1 cellular context compared by ENCODE assay signal in the genomic region with DNA sequence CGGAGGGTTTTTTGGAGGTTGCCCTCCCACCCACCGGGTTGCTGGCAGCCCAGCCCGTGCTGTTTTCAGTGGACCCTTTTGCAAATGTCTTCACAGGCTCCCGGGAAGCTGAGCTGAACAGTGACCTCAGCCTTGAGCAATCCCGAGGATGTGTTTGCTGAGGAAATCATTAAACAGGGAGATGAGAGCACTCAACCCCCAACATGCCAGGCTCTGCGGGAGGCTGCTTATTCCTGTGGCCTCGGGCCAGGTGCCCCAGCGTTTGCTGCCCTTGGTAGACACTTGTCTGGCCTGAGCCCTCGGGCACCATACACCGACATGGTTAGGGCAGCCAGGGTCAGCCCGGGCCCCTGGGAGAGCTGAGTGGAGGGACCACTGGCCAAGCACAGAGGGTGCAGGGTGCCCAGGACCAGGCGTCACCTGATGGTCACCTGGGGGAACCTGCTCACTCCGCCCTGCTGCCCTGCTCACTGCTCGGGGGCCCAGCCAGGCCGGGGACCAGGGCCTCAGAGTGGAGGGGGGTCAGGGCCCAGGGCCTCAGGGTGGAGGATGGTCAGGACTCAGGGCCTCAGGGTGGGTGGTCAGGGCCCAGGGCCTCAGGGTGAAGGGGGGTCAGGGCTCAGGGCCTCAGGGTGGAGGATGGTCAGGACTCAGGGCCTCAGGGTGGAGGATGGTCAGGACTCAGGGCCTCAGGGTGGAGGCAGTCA.
TF ChIP-seq lines count a peak whose summit lies in the region.

No MANE protein-coding gene starts in this region.

TF ChIP-seq in HepG2, 621 proteins besides CTCF, POLR2A, EP300 and RAD21 (continued from another document and continues in another):
- TF ChIP-seq, protein P1, sequence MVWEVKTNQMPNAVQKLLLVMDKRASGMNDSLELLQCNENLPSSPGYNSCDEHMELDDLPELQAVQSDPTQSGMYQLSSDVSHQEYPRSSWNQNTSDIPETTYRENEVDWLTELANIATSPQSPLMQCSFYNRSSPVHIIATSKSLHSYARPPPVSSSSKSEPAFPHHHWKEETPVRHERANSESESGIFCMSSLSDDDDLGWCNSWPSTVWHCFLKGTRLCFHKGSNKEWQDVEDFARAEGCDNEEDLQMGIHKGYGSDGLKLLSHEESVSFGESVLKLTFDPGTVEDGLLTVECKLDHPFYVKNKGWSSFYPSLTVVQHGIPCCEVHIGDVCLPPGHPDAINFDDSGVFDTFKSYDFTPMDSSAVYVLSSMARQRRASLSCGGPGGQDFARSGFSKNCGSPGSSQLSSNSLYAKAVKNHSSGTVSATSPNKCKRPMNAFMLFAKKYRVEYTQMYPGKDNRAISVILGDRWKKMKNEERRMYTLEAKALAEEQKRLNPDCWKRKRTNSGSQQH (CRISPR knock-in tag; IDR thresholded peaks at IDR 0.05; ENCODE audit: low read depth), result no peak
- TF ChIP-seq, protein P2, sequence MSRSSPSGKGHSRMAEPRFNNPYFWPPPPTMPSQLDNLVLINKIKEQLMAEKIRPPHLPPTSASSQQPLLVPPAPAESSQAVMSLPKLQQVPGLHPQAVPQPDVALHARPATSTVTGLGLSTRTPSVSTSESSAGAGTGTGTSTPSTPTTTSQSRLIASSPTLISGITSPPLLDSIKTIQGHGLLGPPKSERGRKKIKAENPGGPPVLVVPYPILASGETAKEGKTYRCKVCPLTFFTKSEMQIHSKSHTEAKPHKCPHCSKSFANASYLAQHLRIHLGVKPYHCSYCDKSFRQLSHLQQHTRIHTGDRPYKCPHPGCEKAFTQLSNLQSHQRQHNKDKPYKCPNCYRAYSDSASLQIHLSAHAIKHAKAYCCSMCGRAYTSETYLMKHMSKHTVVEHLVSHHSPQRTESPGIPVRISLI (CRISPR knock-in tag; IDR thresholded peaks at IDR 0.05; ENCODE audit: borderline replicate concordance), result no peak
- no peak for TF ChIP-seq NFKB2 (CRISPR knock-in tag; IDR thresholded peaks at IDR 0.05; ENCODE audit: borderline replicate concordance)
- TF ChIP-seq ZEB1 (IDR thresholded peaks at IDR 0.05; ENCODE audit: insufficient replicate concordance, low read depth), result peak; percentile 60
- TF ChIP-seq ZNF274 (CRISPR knock-in tag; IDR thresholded peaks at IDR 0.05), result no peak
- peak; percentile 91 for TF ChIP-seq CEBPB (IDR thresholded peaks at IDR 0.05; ENCODE audit: borderline replicate concordance, low read depth, low read length)
- no peak for TF ChIP-seq MAFG (CRISPR knock-in tag; IDR thresholded peaks at IDR 0.05)
- TF ChIP-seq, protein P3, sequence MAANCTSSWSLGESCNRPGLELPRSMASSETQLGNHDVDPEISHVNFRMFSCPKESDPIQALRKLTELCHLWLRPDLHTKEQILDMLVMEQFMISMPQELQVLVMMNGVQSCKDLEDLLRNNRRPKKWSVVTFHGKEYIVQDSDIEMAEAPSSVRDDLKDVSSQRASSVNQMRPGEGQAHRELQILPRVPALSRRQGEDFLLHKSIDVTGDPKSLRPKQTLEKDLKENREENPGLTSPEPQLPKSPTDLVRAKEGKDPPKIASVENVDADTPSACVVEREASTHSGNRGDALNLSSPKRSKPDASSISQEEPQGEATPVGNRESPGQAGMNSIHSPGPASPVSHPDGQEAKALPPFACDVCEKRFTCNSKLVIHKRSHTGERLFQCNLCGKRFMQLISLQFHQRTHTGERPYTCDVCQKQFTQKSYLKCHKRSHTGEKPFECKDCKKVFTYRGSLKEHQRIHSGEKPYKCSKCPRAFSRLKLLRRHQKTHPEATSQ (CRISPR knock-in tag; IDR thresholded peaks at IDR 0.05; ENCODE audit: borderline replicate concordance), result no peak
- TF ChIP-seq ZNF326 (CRISPR knock-in tag; IDR thresholded peaks at IDR 0.05; ENCODE audit: borderline replicate concordance), result no peak
- no peak for TF ChIP-seq SOX6 (IDR thresholded peaks at IDR 0.05)
- TF ChIP-seq SOX6 (CRISPR knock-in tag; IDR thresholded peaks at IDR 0.05), result peak; percentile 40; the same call in 1 of the 2 replicates
- no peak; a peak in 1 of 4 replicates for TF ChIP-seq KLF16 (CRISPR knock-in tag; IDR thresholded peaks at IDR 0.05)
- TF ChIP-seq SNAI1 (CRISPR knock-in tag; IDR thresholded peaks at IDR 0.05; ENCODE audit: borderline replicate concordance), result no peak
- peak; percentile 23; the same call in 1 of the 2 replicates for TF ChIP-seq MEIS1 (CRISPR knock-in tag; IDR thresholded peaks at IDR 0.05; ENCODE audit: borderline replicate concordance)
- TF ChIP-seq, protein P4, sequence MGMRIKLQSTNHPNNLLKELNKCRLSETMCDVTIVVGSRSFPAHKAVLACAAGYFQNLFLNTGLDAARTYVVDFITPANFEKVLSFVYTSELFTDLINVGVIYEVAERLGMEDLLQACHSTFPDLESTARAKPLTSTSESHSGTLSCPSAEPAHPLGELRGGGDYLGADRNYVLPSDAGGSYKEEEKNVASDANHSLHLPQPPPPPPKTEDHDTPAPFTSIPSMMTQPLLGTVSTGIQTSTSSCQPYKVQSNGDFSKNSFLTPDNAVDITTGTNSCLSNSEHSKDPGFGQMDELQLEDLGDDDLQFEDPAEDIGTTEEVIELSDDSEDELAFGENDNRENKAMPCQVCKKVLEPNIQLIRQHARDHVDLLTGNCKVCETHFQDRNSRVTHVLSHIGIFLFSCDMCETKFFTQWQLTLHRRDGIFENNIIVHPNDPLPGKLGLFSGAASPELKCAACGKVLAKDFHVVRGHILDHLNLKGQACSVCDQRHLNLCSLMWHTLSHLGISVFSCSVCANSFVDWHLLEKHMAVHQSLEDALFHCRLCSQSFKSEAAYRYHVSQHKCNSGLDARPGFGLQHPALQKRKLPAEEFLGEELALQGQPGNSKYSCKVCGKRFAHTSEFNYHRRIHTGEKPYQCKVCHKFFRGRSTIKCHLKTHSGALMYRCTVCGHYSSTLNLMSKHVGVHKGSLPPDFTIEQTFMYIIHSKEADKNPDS (CRISPR knock-in tag; IDR thresholded peaks at IDR 0.05), result 0 out of 2 replicates have a peak, but pooled peaks have one; percentile 13
- TF ChIP-seq MIXL1 (CRISPR knock-in tag; IDR thresholded peaks at IDR 0.05), result peak; percentile 61; the same call in 1 of the 2 replicates
- TF ChIP-seq, protein P5, sequence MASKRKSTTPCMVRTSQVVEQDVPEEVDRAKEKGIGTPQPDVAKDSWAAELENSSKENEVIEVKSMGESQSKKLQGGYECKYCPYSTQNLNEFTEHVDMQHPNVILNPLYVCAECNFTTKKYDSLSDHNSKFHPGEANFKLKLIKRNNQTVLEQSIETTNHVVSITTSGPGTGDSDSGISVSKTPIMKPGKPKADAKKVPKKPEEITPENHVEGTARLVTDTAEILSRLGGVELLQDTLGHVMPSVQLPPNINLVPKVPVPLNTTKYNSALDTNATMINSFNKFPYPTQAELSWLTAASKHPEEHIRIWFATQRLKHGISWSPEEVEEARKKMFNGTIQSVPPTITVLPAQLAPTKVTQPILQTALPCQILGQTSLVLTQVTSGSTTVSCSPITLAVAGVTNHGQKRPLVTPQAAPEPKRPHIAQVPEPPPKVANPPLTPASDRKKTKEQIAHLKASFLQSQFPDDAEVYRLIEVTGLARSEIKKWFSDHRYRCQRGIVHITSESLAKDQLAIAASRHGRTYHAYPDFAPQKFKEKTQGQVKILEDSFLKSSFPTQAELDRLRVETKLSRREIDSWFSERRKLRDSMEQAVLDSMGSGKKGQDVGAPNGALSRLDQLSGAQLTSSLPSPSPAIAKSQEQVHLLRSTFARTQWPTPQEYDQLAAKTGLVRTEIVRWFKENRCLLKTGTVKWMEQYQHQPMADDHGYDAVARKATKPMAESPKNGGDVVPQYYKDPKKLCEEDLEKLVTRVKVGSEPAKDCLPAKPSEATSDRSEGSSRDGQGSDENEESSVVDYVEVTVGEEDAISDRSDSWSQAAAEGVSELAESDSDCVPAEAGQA (IDR thresholded peaks at IDR 0.05; ENCODE audit: low read depth), result no peak; the same call in 1 of the 2 replicates
- TF ChIP-seq, protein P5 (CRISPR knock-in tag; IDR thresholded peaks at IDR 0.05; ENCODE audit: borderline replicate concordance), result no peak
- TF ChIP-seq ZNF747 (CRISPR knock-in tag; IDR thresholded peaks at IDR 0.05; ENCODE audit: borderline replicate concordance), result no peak
- no peak for TF ChIP-seq HDAC6 (IDR thresholded peaks at IDR 0.05; ENCODE audit: low read depth, low read length)
- TF ChIP-seq, protein P6, sequence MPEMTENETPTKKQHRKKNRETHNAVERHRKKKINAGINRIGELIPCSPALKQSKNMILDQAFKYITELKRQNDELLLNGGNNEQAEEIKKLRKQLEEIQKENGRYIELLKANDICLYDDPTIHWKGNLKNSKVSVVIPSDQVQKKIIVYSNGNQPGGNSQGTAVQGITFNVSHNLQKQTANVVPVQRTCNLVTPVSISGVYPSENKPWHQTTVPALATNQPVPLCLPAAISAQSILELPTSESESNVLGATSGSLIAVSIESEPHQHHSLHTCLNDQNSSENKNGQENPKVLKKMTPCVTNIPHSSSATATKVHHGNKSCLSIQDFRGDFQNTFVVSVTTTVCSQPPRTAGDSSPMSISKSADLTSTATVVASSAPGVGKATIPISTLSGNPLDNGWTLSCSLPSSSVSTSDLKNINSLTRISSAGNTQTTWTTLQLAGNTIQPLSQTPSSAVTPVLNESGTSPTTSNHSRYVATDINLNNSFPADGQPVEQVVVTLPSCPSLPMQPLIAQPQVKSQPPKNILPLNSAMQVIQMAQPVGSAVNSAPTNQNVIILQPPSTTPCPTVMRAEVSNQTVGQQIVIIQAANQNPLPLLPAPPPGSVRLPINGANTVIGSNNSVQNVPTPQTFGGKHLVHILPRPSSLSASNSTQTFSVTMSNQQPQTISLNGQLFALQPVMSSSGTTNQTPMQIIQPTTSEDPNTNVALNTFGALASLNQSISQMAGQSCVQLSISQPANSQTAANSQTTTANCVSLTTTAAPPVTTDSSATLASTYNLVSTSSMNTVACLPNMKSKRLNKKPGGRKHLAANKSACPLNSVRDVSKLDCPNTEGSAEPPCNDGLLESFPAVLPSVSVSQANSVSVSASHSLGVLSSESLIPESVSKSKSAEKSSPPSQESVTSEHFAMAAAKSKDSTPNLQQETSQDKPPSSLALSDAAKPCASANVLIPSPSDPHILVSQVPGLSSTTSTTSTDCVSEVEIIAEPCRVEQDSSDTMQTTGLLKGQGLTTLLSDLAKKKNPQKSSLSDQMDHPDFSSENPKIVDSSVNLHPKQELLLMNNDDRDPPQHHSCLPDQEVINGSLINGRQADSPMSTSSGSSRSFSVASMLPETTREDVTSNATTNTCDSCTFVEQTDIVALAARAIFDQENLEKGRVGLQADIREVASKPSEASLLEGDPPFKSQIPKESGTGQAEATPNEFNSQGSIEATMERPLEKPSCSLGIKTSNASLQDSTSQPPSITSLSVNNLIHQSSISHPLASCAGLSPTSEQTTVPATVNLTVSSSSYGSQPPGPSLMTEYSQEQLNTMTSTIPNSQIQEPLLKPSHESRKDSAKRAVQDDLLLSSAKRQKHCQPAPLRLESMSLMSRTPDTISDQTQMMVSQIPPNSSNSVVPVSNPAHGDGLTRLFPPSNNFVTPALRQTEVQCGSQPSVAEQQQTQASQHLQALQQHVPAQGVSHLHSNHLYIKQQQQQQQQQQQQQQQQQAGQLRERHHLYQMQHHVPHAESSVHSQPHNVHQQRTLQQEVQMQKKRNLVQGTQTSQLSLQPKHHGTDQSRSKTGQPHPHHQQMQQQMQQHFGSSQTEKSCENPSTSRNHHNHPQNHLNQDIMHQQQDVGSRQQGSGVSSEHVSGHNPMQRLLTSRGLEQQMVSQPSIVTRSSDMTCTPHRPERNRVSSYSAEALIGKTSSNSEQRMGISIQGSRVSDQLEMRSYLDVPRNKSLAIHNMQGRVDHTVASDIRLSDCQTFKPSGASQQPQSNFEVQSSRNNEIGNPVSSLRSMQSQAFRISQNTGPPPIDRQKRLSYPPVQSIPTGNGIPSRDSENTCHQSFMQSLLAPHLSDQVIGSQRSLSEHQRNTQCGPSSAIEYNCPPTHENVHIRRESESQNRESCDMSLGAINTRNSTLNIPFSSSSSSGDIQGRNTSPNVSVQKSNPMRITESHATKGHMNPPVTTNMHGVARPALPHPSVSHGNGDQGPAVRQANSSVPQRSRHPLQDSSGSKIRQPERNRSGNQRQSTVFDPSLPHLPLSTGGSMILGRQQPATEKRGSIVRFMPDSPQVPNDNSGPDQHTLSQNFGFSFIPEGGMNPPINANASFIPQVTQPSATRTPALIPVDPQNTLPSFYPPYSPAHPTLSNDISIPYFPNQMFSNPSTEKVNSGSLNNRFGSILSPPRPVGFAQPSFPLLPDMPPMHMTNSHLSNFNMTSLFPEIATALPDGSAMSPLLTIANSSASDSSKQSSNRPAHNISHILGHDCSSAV (CRISPR knock-in tag; IDR thresholded peaks at IDR 0.05; ENCODE audit: borderline replicate concordance), result no peak
- no peak for TF ChIP-seq AHR (CRISPR knock-in tag; IDR thresholded peaks at IDR 0.05)
- no peak for TF ChIP-seq ZNF3 (CRISPR knock-in tag; IDR thresholded peaks at IDR 0.05)
- TF ChIP-seq U2AF1 (optimal IDR thresholded peaks at IDR 0.05; ENCODE audit: low read depth, low read length), result no peak
- TF ChIP-seq PCBP2 (optimal IDR thresholded peaks at IDR 0.05; ENCODE audit: low read depth, low read length, poor library complexity, severe bottlenecking), result no peak
- TF ChIP-seq, protein P7, sequence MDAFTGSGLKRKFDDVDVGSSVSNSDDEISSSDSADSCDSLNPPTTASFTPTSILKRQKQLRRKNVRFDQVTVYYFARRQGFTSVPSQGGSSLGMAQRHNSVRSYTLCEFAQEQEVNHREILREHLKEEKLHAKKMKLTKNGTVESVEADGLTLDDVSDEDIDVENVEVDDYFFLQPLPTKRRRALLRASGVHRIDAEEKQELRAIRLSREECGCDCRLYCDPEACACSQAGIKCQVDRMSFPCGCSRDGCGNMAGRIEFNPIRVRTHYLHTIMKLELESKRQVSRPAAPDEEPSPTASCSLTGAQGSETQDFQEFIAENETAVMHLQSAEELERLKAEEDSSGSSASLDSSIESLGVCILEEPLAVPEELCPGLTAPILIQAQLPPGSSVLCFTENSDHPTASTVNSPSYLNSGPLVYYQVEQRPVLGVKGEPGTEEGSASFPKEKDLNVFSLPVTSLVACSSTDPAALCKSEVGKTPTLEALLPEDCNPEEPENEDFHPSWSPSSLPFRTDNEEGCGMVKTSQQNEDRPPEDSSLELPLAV (CRISPR knock-in tag; conservative IDR thresholded peaks at IDR 0.05; ENCODE audit: low read depth), result no peak
- TF ChIP-seq CBX5 (CRISPR knock-in tag; IDR thresholded peaks at IDR 0.05; ENCODE audit: borderline replicate concordance), result peak; percentile 60; the same call in 1 of the 2 replicates
- TF ChIP-seq ZKSCAN8 (CRISPR knock-in tag; IDR thresholded peaks at IDR 0.05; ENCODE audit: borderline replicate concordance), result no peak
- TF ChIP-seq ZNF652 (CRISPR knock-in tag; IDR thresholded peaks at IDR 0.05; ENCODE audit: borderline replicate concordance, low read depth), result no peak
- TF ChIP-seq RNF2 (conservative IDR thresholded peaks at IDR 0.05; ENCODE audit: low read depth), result no peak
- 0 out of 2 replicates have a peak, but pooled peaks have one; percentile 46 for TF ChIP-seq ZNF839 (CRISPR knock-in tag; IDR thresholded peaks at IDR 0.05; ENCODE audit: borderline replicate concordance)
- no peak for TF ChIP-seq PAF1 (CRISPR knock-in tag; IDR thresholded peaks at IDR 0.05)
